ENCODE assay signal across 17 cellular contexts in genomic region chr11:83064011-83064410, GRCh38. TPM values are rescaled to one million over a fixed set of nuclear protein-coding genes. Genes with fewer than 3 reads are reported as not detected.
A peak's percentile ranks its signal among the peaks of the same experiment; 100 is the strongest.
DNase-seq lines count a peak whose midpoint lies in the region; ATAC-seq and TF ChIP-seq lines count a peak whose summit lies in the region.
"Had no signal": no experiment of that assay in that cellular context is flagged by ENCODE, and none has a peak within 500 bp of the region (broad histone marks: within the 10 kb centered on the region; RNA-seq: fewer than 3 reads in every experiment).

No MANE protein-coding gene starts in this region.

- H3K27ac ChIP-seq in OCI-LY7 (ENCODE audit: low read depth, low read length, poor library complexity, severe bottlenecking) = peak overlapping the region; percentile 100
- H3K27ac ChIP-seq in thyroid gland = peak overlapping the region; percentile 85 to 87 (median 87)
- H3K27ac ChIP-seq: testis, WERI-Rb-1 had no signal

- H3K36me3 ChIP-seq in OCI-LY7 (ENCODE audit: insufficient read depth, low read length) = peaks cover 61% of the 10 kb centered on the region
- H3K36me3 ChIP-seq in thyroid gland = no peaks in the 10 kb centered on the region
- H3K36me3 ChIP-seq: WERI-Rb-1 had no signal

- ATAC-seq in activated CD8-positive, alpha-beta T cell treated with anti-CD3 and anti-CD28 coated beads for 36 hours = no peak
- no peak for ATAC-seq in activated CD8-positive, alpha-beta T cell treated with anti-CD3 and anti-CD28 coated beads, Interleukin-2, amount 10 ng/mL, durations not matched to agents 7 days and 5 days
- ATAC-seq: HCT116 had no signal

- peak overlapping the region; percentile 82 for H3K4me2 ChIP-seq in OCI-LY7 (ENCODE audit: low read length)

- TF ChIP-seq CTCF in activated CD8-positive, alpha-beta T cell treated with anti-CD3 and anti-CD28 coated beads for 36 hours (IDR thresholded peaks at IDR 0.05) = no peak
- TF ChIP-seq CTCF in OCI-LY7 (conservative IDR thresholded peaks at IDR 0.05; ENCODE audit: low read length) (no peak), chondrocyte (IDR thresholded peaks at IDR 0.05) (no peak), thyroid gland (IDR thresholded peaks at IDR 0.05) (no peak)

- H3K4me3 Mint-ChIP-seq in activated CD8-positive, alpha-beta T cell treated with anti-CD3 and anti-CD28 coated beads for 36 hours = no peak overlapping the region
- no peak overlapping the region for H3K4me3 Mint-ChIP-seq in activated CD8-positive, alpha-beta T cell treated with anti-CD3 and anti-CD28 coated beads, Interleukin-2, amount 10 ng/mL, durations not matched to agents 7 days and 5 days
- H3K4me3 Mint-ChIP-seq in chondrocyte (ENCODE audit: unreplicated experiment) = no peak overlapping the region

- peak overlapping the region; percentile 94 for H3K27ac Mint-ChIP-seq in activated CD8-positive, alpha-beta T cell treated with anti-CD3 and anti-CD28 coated beads for 36 hours
- H3K27ac Mint-ChIP-seq in activated CD8-positive, alpha-beta T cell treated with anti-CD3 and anti-CD28 coated beads, Interleukin-2, amount 10 ng/mL, durations not matched to agents 7 days and 5 days = no peak overlapping the region
- peak overlapping the region; percentile 97 for H3K27ac Mint-ChIP-seq in chondrocyte (ENCODE audit: unreplicated experiment)

- intact Hi-C loops in activated CD8-positive, alpha-beta T cell treated with anti-CD3 and anti-CD28 coated beads for 36 hours (cut with micrococcal nuclease) = no loop called here
- intact Hi-C loops in OCI-LY7 (cut with micrococcal nuclease; ENCODE audit: unreplicated experiment) (loop anchor here (5.0 kb wide), 1 partner anchor 57 kb away; no protein-coding TSS in a partner anchor), thyroid gland (cut with DNase I) (no loop called here)

- peaks cover 88% of the 10 kb centered on the region for H3K79me2 ChIP-seq in OCI-LY7 (ENCODE audit: insufficient read depth, low read depth, low read length)

- no peak for DNase-seq in activated CD8-positive, alpha-beta T cell treated with anti-CD3 and anti-CD28 coated beads for 36 hours
- DNase-seq in activated CD8-positive, alpha-beta T cell treated with anti-CD3 and anti-CD28 coated beads, Interleukin-2, amount 10 ng/mL, durations not matched to agents 7 days and 5 days = no peak
- no peak for DNase-seq in OCI-LY7 (ENCODE audit: low spot score)
- DNase-seq in chondrocyte (ENCODE audit: low spot score) = no peak
- no peak for DNase-seq in thyroid gland
- no peak for DNase-seq in UCSD-AML1 (lab: John Stamatoyannopoulos, UW; ENCODE audit: unreplicated experiment)
- DNase-seq in AG20443 (ENCODE audit: low spot score) = no peak
- DNase-seq in NOMO-1 treated with dmso at 0.1 percent for 144 hours (lab: John Stamatoyannopoulos, UW; ENCODE audit: unreplicated experiment) = no peak
- DNase-seq: 8988T; DMS79; foreskin melanocyte; NCI-H146; stimulated activated CD4-positive, alpha-beta T cell treated with anti-CD3 and anti-CD28 coated beads, Interleukin-2, amount 100 ng/mL, for 24 hours; testis; WERI-Rb-1 had no signal

- POLR2A ChIA-PET in activated CD8-positive, alpha-beta T cell treated with anti-CD3 and anti-CD28 coated beads for 36 hours (lab: Charles Lee) = interaction anchor here (1.2 to 3.2 kb wide), 5 partner anchors 9 to 96 kb away, joined by 4 to 35 read pairs (median 4); partner anchors contain the start of genes PCF11 and RAB30
- POLR2A ChIA-PET in activated CD8-positive, alpha-beta T cell treated with anti-CD3 and anti-CD28 coated beads, Interleukin-2, amount 10 ng/mL, durations not matched to agents 7 days and 5 days (lab: Charles Lee) = interaction anchor here (1.1 to 2.6 kb wide), 4 partner anchors 8 to 162 kb away, joined by 3 to 19 read pairs (median 5); partner anchors contain the start of genes DDIAS, PCF11 and RAB30
- POLR2A ChIA-PET in OCI-LY7 (lab: Charles Lee) = interaction anchor here (0.6 to 3.6 kb wide), 23 partner anchors 9 to 163 kb away, joined by 3 to 25 read pairs (median 5); partner anchors contain the start of genes DDIAS and PCF11

- peaks cover 72% of the 10 kb centered on the region for H3K4me1 Mint-ChIP-seq in activated CD8-positive, alpha-beta T cell treated with anti-CD3 and anti-CD28 coated beads for 36 hours (ENCODE audit: low read depth)
- peaks cover 41% of the 10 kb centered on the region for H3K4me1 Mint-ChIP-seq in activated CD8-positive, alpha-beta T cell treated with anti-CD3 and anti-CD28 coated beads, Interleukin-2, amount 10 ng/mL, durations not matched to agents 7 days and 5 days (ENCODE audit: low read depth)
- H3K4me1 Mint-ChIP-seq in chondrocyte (ENCODE audit: low read depth) = peaks cover 78% of the 10 kb centered on the region

- H3K4me1 ChIP-seq in OCI-LY7 (ENCODE audit: insufficient read depth, low read length, poor library complexity, severe bottlenecking) (peaks cover 95% of the 10 kb centered on the region), thyroid gland (peaks cover 21 to 22% of the 10 kb centered on the region in 2 donors)

- TF ChIP-seq POLR2A in thyroid gland (IDR thresholded peaks at IDR 0.05) = no peak

- no peak overlapping the region for H2AFZ ChIP-seq in OCI-LY7 (ENCODE audit: low read length)

- peaks cover 45% of the 10 kb centered on the region for H3K9me3 ChIP-seq in OCI-LY7 (ENCODE audit: low read length)
- H3K9me3 ChIP-seq in thyroid gland = no peaks in the 10 kb centered on the region
- H3K9me3 ChIP-seq: testis had no signal

- peaks cover 26% of the 10 kb centered on the region for H3K36me3 Mint-ChIP-seq in activated CD8-positive, alpha-beta T cell treated with anti-CD3 and anti-CD28 coated beads for 36 hours (ENCODE audit: low read depth)
- H3K36me3 Mint-ChIP-seq in activated CD8-positive, alpha-beta T cell treated with anti-CD3 and anti-CD28 coated beads, Interleukin-2, amount 10 ng/mL, durations not matched to agents 7 days and 5 days (ENCODE audit: low read depth) = peaks cover 32% of the 10 kb centered on the region
- H3K36me3 Mint-ChIP-seq in chondrocyte (ENCODE audit: low read depth) = no peaks in the 10 kb centered on the region
- H3K36me3 Mint-ChIP-seq: CD14-positive monocyte had no signal

- H3K27me3 ChIP-seq in thyroid gland = no peaks in the 10 kb centered on the region
- H3K27me3 ChIP-seq: testis had no signal

- no peaks in the 10 kb centered on the region for H4K20me1 ChIP-seq in OCI-LY7 (ENCODE audit: insufficient read depth, low read length)

- no peaks in the 10 kb centered on the region for H3K27me3 Mint-ChIP-seq in activated CD8-positive, alpha-beta T cell treated with anti-CD3 and anti-CD28 coated beads for 36 hours
- H3K27me3 Mint-ChIP-seq in activated CD8-positive, alpha-beta T cell treated with anti-CD3 and anti-CD28 coated beads, Interleukin-2, amount 10 ng/mL, durations not matched to agents 7 days and 5 days (ENCODE audit: low read depth) = no peaks in the 10 kb centered on the region
- H3K27me3 Mint-ChIP-seq in chondrocyte (ENCODE audit: low read depth) = no peaks in the 10 kb centered on the region

- CTCF ChIA-PET in activated CD8-positive, alpha-beta T cell treated with anti-CD3 and anti-CD28 coated beads for 36 hours (lab: Charles Lee) = interaction anchor here (1.5 kb wide), 1 partner anchor 10 kb away, joined by 3 read pairs; no protein-coding TSS in a partner anchor
- CTCF ChIA-PET in activated CD8-positive, alpha-beta T cell treated with anti-CD3 and anti-CD28 coated beads, Interleukin-2, amount 10 ng/mL, durations not matched to agents 7 days and 5 days (lab: Charles Lee) = interaction anchor here (2.5 kb wide), 1 partner anchor 8 kb away, joined by 11 read pairs; the partner anchor contains the start of gene RAB30
- CTCF ChIA-PET in OCI-LY7 (lab: Charles Lee; ENCODE audit: unreplicated experiment) = no interaction called here

- no peaks in the 10 kb centered on the region for H3K9me2 ChIP-seq in OCI-LY7 (ENCODE audit: insufficient read depth, low read length)

- 99% methylated on average over 3 of the region's 3 CpGs for WGBS in thyroid gland, 2 donors

- H3K9me3 Mint-ChIP-seq in activated CD8-positive, alpha-beta T cell treated with anti-CD3 and anti-CD28 coated beads for 36 hours = peaks cover 14% of the 10 kb centered on the region
- H3K9me3 Mint-ChIP-seq in activated CD8-positive, alpha-beta T cell treated with anti-CD3 and anti-CD28 coated beads, Interleukin-2, amount 10 ng/mL, durations not matched to agents 7 days and 5 days (ENCODE audit: insufficient read depth) = peaks cover 7% of the 10 kb centered on the region
- H3K9me3 Mint-ChIP-seq in chondrocyte (ENCODE audit: low read depth) = no peaks in the 10 kb centered on the region

- H3K4me3 ChIP-seq in OCI-LY7 (ENCODE audit: low read depth, low read length, poor library complexity, severe bottlenecking) (peak overlapping the region; percentile 62), thyroid gland (replicated peaks in 1 of 3) (no peak overlapping the region)
- H3K4me3 ChIP-seq: testis had no signal

- BruUV-seq in OCI-LY7 (replicated peaks; lab: Mats Ljungman, UMichigan) = no TSS peak

RNA-seq across cellular contexts. Expression of gene RAB30, which starts 7.7 kb away (rescaled TPM):
- 10 to 100 TPM in 1 of 2 experiments, 1 to 10 TPM in 1; 9.8 to 10.9 TPM for total RNA-seq in activated CD8-positive, alpha-beta T cell treated with anti-CD3 and anti-CD28 coated beads for 36 hours
- total RNA-seq in activated CD8-positive, alpha-beta T cell treated with anti-CD3 and anti-CD28 coated beads, Interleukin-2, amount 10 ng/mL, durations not matched to agents 7 days and 5 days = 10 to 100 TPM in 1 of 2 experiments, 1 to 10 TPM in 1; 8.8 to 13.3 TPM
- total RNA-seq in OCI-LY7 (2014; rRNA removed; shearing (Covaris generic)) = 27.1 and 33.3 TPM in 2 replicates
- total RNA-seq in OCI-LY7 (2022) (132 TPM in 2 replicates), chondrocyte (52.6 to 55.2 TPM (median 54.0 TPM) in 3 replicates), thyroid gland (10 to 100 TPM; 12.0 to 30.0 (median 22.8) TPM)
